14 cellular contexts compared by ENCODE assay signal in the genomic region with DNA sequence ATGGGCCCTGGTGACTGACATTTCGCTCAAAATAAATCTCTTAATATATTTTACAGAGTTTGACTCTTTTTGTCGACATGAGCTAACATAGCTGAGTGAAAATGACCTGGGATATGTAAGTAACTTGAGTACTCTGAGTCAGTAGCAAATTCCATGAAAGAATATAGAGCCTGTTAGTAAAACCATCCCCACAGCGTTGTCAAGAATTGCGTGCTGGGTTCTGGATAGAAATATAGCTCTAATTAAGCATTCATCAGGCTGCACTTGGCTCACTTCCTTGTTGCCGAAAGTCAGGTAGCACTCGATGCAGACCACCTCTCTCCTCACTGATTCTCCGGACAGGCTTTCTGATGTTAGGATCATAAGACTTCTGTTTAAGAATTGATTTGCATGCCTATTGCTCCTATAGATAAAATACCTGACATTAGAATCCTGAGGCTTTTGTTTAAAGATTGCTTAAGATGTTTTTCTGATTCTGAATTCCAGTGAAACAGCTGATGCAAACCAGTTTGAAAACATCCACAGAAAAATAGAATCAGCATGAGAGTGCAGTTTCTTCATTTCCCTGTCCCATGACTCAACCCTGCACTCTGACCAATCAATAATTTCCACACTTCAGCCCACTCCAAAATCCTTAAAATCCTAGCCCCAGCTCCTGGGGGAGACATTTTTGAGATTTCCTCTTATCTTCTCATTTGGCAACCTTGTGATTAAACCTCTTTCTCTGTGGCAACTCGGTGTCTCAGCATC.
A peak's percentile ranks its signal among the peaks of the same experiment; 100 is the strongest.
DNase-seq lines count a peak whose midpoint lies in the region; ATAC-seq, FAIRE-seq and TF ChIP-seq lines count a peak whose summit lies in the region.
"Had no signal": no experiment of that assay in that cellular context is flagged by ENCODE, and none has a peak within 500 bp of the region (broad histone marks: within the 10 kb centered on the region; RNA-seq: fewer than 3 reads in every experiment).

No MANE protein-coding gene starts in this region.

- H3K27me3 Mint-ChIP-seq in activated naive CD4-positive, alpha-beta T cell treated with anti-CD3 and anti-CD28 coated beads for 36 hours (ENCODE audit: low read depth), result peaks cover 22% of the 10 kb centered on the region

- no peak overlapping the region for H3K9ac ChIP-seq in mammary epithelial cell (ENCODE audit: insufficient read depth, low read length)
- no peak overlapping the region for H3K9ac ChIP-seq in K562 (ENCODE audit: insufficient read depth in 1 of 2, low read depth in 2 of 2, low read length in 2 of 2)
- H3K9ac ChIP-seq in keratinocyte (ENCODE audit: control insufficient read depth, extremely low read depth, insufficient read depth, low read length), result no peak overlapping the region

- no peak overlapping the region for H3K4me3 ChIP-seq in mammary epithelial cell (replicated peaks in 1 of 3; ENCODE audit: insufficient read depth in 1 of 3, low read depth in 2 of 3, low read length in 3 of 3)
- H3K4me3 ChIP-seq in breast epithelium, result no peak overlapping the region
- H3K4me3 ChIP-seq in K562, result no peak overlapping the region
- H3K4me3 ChIP-seq in keratinocyte (ENCODE audit: control insufficient read depth in 2 of 3, extremely low read depth in 1 of 3, insufficient read depth in 2 of 3, low read depth in 1 of 3, low read length in 3 of 3), result no peak overlapping the region
- H3K4me3 ChIP-seq: SK-N-MC had no signal

- no peak for TF ChIP-seq EP300 in K562 (IDR thresholded peaks at IDR 0.05; ENCODE audit: low read length)

- FAIRE-seq in K562 (lab: Jason Lieb, UNC), result no peak
- no peak for FAIRE-seq in keratinocyte (lab: Jason Lieb, UNC)

- no peaks in the 10 kb centered on the region for H3K9me3 ChIP-seq in mammary epithelial cell (replicated peaks; ENCODE audit: insufficient read depth, low read length)
- no peaks in the 10 kb centered on the region for H3K9me3 ChIP-seq in breast epithelium
- no peaks in the 10 kb centered on the region for H3K9me3 ChIP-seq in K562 (replicated peaks; ENCODE audit: control insufficient read depth, insufficient read depth, low read depth, low read length)
- H3K9me3 ChIP-seq in keratinocyte (ENCODE audit: control insufficient read depth, low read depth, low read length), result no peaks in the 10 kb centered on the region

- no peaks in the 10 kb centered on the region for H4K20me1 ChIP-seq in mammary epithelial cell (ENCODE audit: insufficient read depth, low read length)
- no peaks in the 10 kb centered on the region for H4K20me1 ChIP-seq in K562 (replicated peaks; ENCODE audit: control insufficient read depth, insufficient read depth, low read length)
- no peaks in the 10 kb centered on the region for H4K20me1 ChIP-seq in keratinocyte (ENCODE audit: control insufficient read depth, extremely low read depth, insufficient read depth, low read length)

- H3K4me1 Mint-ChIP-seq in activated naive CD4-positive, alpha-beta T cell treated with anti-CD3 and anti-CD28 coated beads for 36 hours (ENCODE audit: low read depth), result no peaks in the 10 kb centered on the region
- H3K4me1 Mint-ChIP-seq: activated B cell treated with CpG ODN at 0.5 μM for 24 hours; naive thymus-derived CD4-positive, alpha-beta T cell had no signal

- WGBS in mammary epithelial cell (ENCODE audit: low coverage, missing lambda C conversion rate), result 84% methylated on average over 8 of the region's 8 CpGs
- WGBS in K562 (ENCODE audit: insufficient coverage, low coverage, missing lambda C conversion rate), result 0% methylated on average over 8 of the region's 8 CpGs

- DNase-seq in mammary epithelial cell (no peak), breast epithelium (ENCODE audit: low spot score in 2 of 2) (no peak), K562 (ENCODE audit: extremely low read depth in 1 of 4, low spot score in 3 of 4) (no peak), keratinocyte (ENCODE audit: low read depth, low spot score) (no peak), GM10266 (ENCODE audit: extremely low spot score) (no peak), GM20000 (ENCODE audit: low spot score) (no peak), NCI-H748 treated with DMSO at 0.1 percent for 48 hours (lab: John Stamatoyannopoulos, UW) (no peak)
- DNase-seq in activated naive CD4-positive, alpha-beta T cell treated with anti-CD3 and anti-CD28 coated beads for 36 hours, result no peak
- DNase-seq: activated B cell treated with CpG ODN at 0.5 μM for 24 hours; naive thymus-derived CD4-positive, alpha-beta T cell; NCI-H2107 had no signal

- H2AFZ ChIP-seq in mammary epithelial cell (ENCODE audit: low read depth, low read length) (peak overlapping the region; percentile 21), K562 (ENCODE audit: low read depth, low read length) (no peak overlapping the region), keratinocyte (ENCODE audit: control insufficient read depth, low read length) (peak overlapping the region; percentile 16)

- no peaks in the 10 kb centered on the region for H3K36me3 Mint-ChIP-seq in activated naive CD4-positive, alpha-beta T cell treated with anti-CD3 and anti-CD28 coated beads for 36 hours (ENCODE audit: low read depth)
- H3K36me3 Mint-ChIP-seq: brain; naive thymus-derived CD4-positive, alpha-beta T cell had no signal

- CTCF ChIA-PET in mammary epithelial cell (lab: Charles Lee; ENCODE audit: low non-redundant PET) (no interaction called here), K562 (lab: Yijun Ruan, JAX; ENCODE audit: low intra/inter-chr PET ratio) (no interaction called here)
- CTCF ChIA-PET in activated naive CD4-positive, alpha-beta T cell treated with anti-CD3 and anti-CD28 coated beads for 36 hours (lab: Charles Lee), result no interaction called here

- no peak for ATAC-seq in K562
- ATAC-seq: naive thymus-derived CD4-positive, alpha-beta T cell had no signal

- intact Hi-C loops in mammary epithelial cell (cut with micrococcal nuclease) (no loop called here), breast epithelium (cut with DNase I; ENCODE audit: low total_unique reads) (no loop called here), K562 (cut with micrococcal nuclease) (no loop called here)
- intact Hi-C loops in activated naive CD4-positive, alpha-beta T cell treated with anti-CD3 and anti-CD28 coated beads for 36 hours (cut with micrococcal nuclease), result no loop called here

- BruUV-seq in mammary epithelial cell (replicated peaks; lab: Mats Ljungman, UMichigan) (no TSS peak), K562 (replicated peaks; lab: Mats Ljungman, UMichigan) (no TSS peak)

- no peak overlapping the region for H3K4me3 Mint-ChIP-seq in activated naive CD4-positive, alpha-beta T cell treated with anti-CD3 and anti-CD28 coated beads for 36 hours
- H3K4me3 Mint-ChIP-seq: activated B cell treated with CpG ODN at 0.5 μM for 24 hours; brain; naive thymus-derived CD4-positive, alpha-beta T cell had no signal

- no peaks in the 10 kb centered on the region for H3K4me1 ChIP-seq in mammary epithelial cell (ENCODE audit: insufficient read depth, low read length)
- no peaks in the 10 kb centered on the region for H3K4me1 ChIP-seq in breast epithelium
- no peaks in the 10 kb centered on the region for H3K4me1 ChIP-seq in K562 (replicated peaks in 1 of 2; ENCODE audit: control insufficient read depth in 2 of 2, insufficient read depth in 2 of 2, low read length in 2 of 2)
- H3K4me1 ChIP-seq in keratinocyte (ENCODE audit: control insufficient read depth, extremely low read depth, insufficient read depth, low read length), result peaks cover 3% of the 10 kb centered on the region

- TF ChIP-seq POLR2A in breast epithelium (IDR thresholded peaks at IDR 0.05), result no peak
- no peak for TF ChIP-seq POLR2A in K562 (conservative IDR thresholded peaks at IDR 0.05)

- POLR2A ChIA-PET in K562 (lab: Yijun Ruan, JAX), result no interaction called here

- H3K9me1 ChIP-seq in K562 (ENCODE audit: control insufficient read depth, insufficient read depth, low read length) (no peaks in the 10 kb centered on the region), keratinocyte (ENCODE audit: control insufficient read depth, extremely low read depth, insufficient read depth, low read length) (no peaks in the 10 kb centered on the region)

- H3K27me3 ChIP-seq in mammary epithelial cell (ENCODE audit: insufficient read depth, low read length), result no peaks in the 10 kb centered on the region
- H3K27me3 ChIP-seq in breast epithelium, result no peaks in the 10 kb centered on the region
- H3K27me3 ChIP-seq in K562 (ENCODE audit: control insufficient read depth in 2 of 2, insufficient read depth in 2 of 2, low read length in 2 of 2), result no peaks in the 10 kb centered on the region
- H3K27me3 ChIP-seq in keratinocyte (ENCODE audit: control insufficient read depth, extremely low read depth, insufficient read depth, low read length), result no peaks in the 10 kb centered on the region

- no peak for TF ChIP-seq RAD21 in K562 (CRISPR knock-in tag; conservative IDR thresholded peaks at IDR 0.05 in 1 of 2, IDR thresholded peaks at IDR 0.05 in 1 of 2)

- dilution Hi-C loops in mammary epithelial cell (cut with HindIII; ENCODE audit: low sequenced_read_pairs), result no loop called here
- dilution Hi-C loops in keratinocyte (cut with MboI; ENCODE audit: extremely low pct_ligation_motif_present, low sequenced_read_pairs), result no loop called here

- H3K27ac ChIP-seq in mammary epithelial cell (ENCODE audit: insufficient read depth, low read depth, low read length) (no peak overlapping the region), breast epithelium (no peak overlapping the region), K562 (ENCODE audit: extremely low read depth, low read depth, low read length) (no peak overlapping the region), keratinocyte (ENCODE audit: control insufficient read depth, insufficient read depth, low read length) (no peak overlapping the region)
- H3K27ac ChIP-seq: 22Rv1, SK-N-MC had no signal

- no peak for TF ChIP-seq CTCF in mammary epithelial cell (conservative IDR thresholded peaks at IDR 0.05 in 1 of 2, IDR thresholded peaks at IDR 0.05 in 1 of 2; ENCODE audit: extremely low read depth in 1 of 2, insufficient read depth in 1 of 2, low read depth in 1 of 2, low read length in 2 of 2)
- TF ChIP-seq CTCF in breast epithelium (IDR thresholded peaks at IDR 0.05), result no peak
- no peak for TF ChIP-seq CTCF in K562 (IDR thresholded peaks at IDR 0.05 in 2 of 3, conservative IDR thresholded peaks at IDR 0.05 in 1 of 3; ENCODE audit: insufficient read depth in 2 of 3, low read depth in 1 of 3, low read length in 3 of 3)
- TF ChIP-seq CTCF in keratinocyte (optimal IDR thresholded peaks at IDR 0.05 in 1 of 3, IDR thresholded peaks at IDR 0.05 in 1 of 3, conservative IDR thresholded peaks at IDR 0.05 in 1 of 3; ENCODE audit: extremely low read depth in 1 of 3, insufficient read depth in 2 of 3, low read length in 3 of 3), result no peak
- TF ChIP-seq CTCF in GM10266 (IDR thresholded peaks at IDR 0.05; ENCODE audit: control insufficient read depth, insufficient read depth, low read depth, missing control alignments), result no peak
- no peak for TF ChIP-seq CTCF in GM20000 (IDR thresholded peaks at IDR 0.05; ENCODE audit: extremely low read depth, missing control alignments)

- no peaks in the 10 kb centered on the region for H3K9me3 Mint-ChIP-seq in activated naive CD4-positive, alpha-beta T cell treated with anti-CD3 and anti-CD28 coated beads for 36 hours
- H3K9me3 Mint-ChIP-seq: activated B cell treated with CpG ODN at 0.5 μM for 24 hours, brain had no signal

- H3K36me3 ChIP-seq in mammary epithelial cell (ENCODE audit: insufficient read depth, low read length) (no peaks in the 10 kb centered on the region), breast epithelium (no peaks in the 10 kb centered on the region), K562 (ENCODE audit: control insufficient read depth, insufficient read depth, low read length) (no peaks in the 10 kb centered on the region), keratinocyte (ENCODE audit: control insufficient read depth in 2 of 2, extremely low read depth in 1 of 2, insufficient read depth in 2 of 2, low read length in 2 of 2) (no peaks in the 10 kb centered on the region)

- H3K79me2 ChIP-seq in mammary epithelial cell (ENCODE audit: insufficient read depth, low read length) (no peaks in the 10 kb centered on the region), K562 (ENCODE audit: control insufficient read depth, insufficient read depth, low read length) (no peaks in the 10 kb centered on the region), keratinocyte (ENCODE audit: control insufficient read depth, insufficient read depth, low read length) (no peaks in the 10 kb centered on the region)

- H3K27ac Mint-ChIP-seq in activated naive CD4-positive, alpha-beta T cell treated with anti-CD3 and anti-CD28 coated beads for 36 hours, result no peak overlapping the region
- H3K27ac Mint-ChIP-seq: activated B cell treated with CpG ODN at 0.5 μM for 24 hours; naive thymus-derived CD4-positive, alpha-beta T cell had no signal

- in situ Hi-C loops in mammary epithelial cell (cut with MboI; ENCODE audit: low sequenced_read_pairs in 2 of 2), result no loop called here
- in situ Hi-C loops in K562 (cut with MboI), result no loop called here

- H3K4me2 ChIP-seq in mammary epithelial cell (ENCODE audit: insufficient read depth, low read depth, low read length) (no peak overlapping the region), K562 (ENCODE audit: insufficient read depth, low read length) (no peak overlapping the region), keratinocyte (ENCODE audit: control insufficient read depth, extremely low read depth, insufficient read depth, low read depth, low read length) (peak overlapping the region; percentile 25)
